Comparison of ENCODE assay signal across 10 cellular contexts in the genomic region with DNA sequence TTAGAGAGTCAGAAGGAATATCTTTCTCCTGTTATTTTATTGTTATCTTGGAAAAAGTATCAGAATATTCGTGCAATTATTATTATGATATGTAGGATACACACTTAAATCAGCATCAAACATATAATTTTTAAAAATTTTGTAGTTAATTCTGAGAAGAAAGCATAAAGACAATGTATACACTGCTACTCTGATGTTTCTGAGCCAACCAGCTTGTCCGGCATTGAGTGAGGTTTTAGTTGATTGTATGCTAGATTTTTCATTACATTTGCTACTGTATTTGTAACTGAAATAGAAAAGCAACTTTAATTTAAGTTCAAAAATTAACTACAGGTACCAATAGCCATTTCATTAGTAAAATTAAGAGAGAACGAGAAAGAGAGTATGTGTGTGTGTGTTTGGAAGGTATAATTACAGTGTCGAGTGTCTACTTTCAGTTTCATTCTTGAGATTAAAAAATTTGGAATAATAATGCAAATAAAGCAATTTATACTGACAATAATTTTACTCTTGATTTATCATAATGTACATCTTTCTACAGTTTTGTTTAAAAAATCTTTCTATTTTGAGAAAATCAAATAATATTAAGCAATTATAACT.
A peak's percentile ranks its signal among the peaks of the same experiment; 100 is the strongest.
DNase-seq lines count a peak whose midpoint lies in the region; ATAC-seq lines count a peak whose summit lies in the region.
"Had no signal": no experiment of that assay in that cellular context is flagged by ENCODE, and none has a peak within 500 bp of the region (broad histone marks: within the 10 kb centered on the region; RNA-seq: fewer than 3 reads in every experiment).

No MANE protein-coding gene starts in this region.

- no peak overlapping the region for H3K27ac ChIP-seq in CD8-positive, alpha-beta memory T cell (ENCODE audit: low read depth, low read length)
- H3K27ac ChIP-seq: GM23248 had no signal

- no peaks in the 10 kb centered on the region for H3K27me3 Mint-ChIP-seq in CD8-positive, alpha-beta memory T cell
- H3K27me3 Mint-ChIP-seq in activated naive CD8-positive, alpha-beta T cell treated with anti-CD3 and anti-CD28 coated beads, Interleukin-2, amount 50 U/mL, for 24 hours = no peaks in the 10 kb centered on the region
- no peaks in the 10 kb centered on the region for H3K27me3 Mint-ChIP-seq in naive thymus-derived CD8-positive, alpha-beta T cell

- H3K4me1 Mint-ChIP-seq in CD8-positive, alpha-beta memory T cell = no peaks in the 10 kb centered on the region
- peaks cover 6% of the 10 kb centered on the region for H3K4me1 Mint-ChIP-seq in activated naive CD8-positive, alpha-beta T cell treated with anti-CD3 and anti-CD28 coated beads, Interleukin-2, amount 50 U/mL, for 24 hours
- H3K4me1 Mint-ChIP-seq in naive thymus-derived CD8-positive, alpha-beta T cell = peaks cover 0 to 14% (median 4%) of the 10 kb centered on the region in 4 donors

- H3K4me3 Mint-ChIP-seq in CD8-positive, alpha-beta memory T cell = peak overlapping the region; percentile 49 to 90 (median 78)
- H3K4me3 Mint-ChIP-seq in activated naive CD8-positive, alpha-beta T cell treated with anti-CD3 and anti-CD28 coated beads, Interleukin-2, amount 50 U/mL, for 24 hours = peak overlapping the region; percentile 72
- H3K4me3 Mint-ChIP-seq in naive thymus-derived CD8-positive, alpha-beta T cell = peak overlapping the region; percentile 64 to 95 (median 86)

- H3K36me3 ChIP-seq in CD8-positive, alpha-beta memory T cell (ENCODE audit: insufficient read depth, low read length) = no peaks in the 10 kb centered on the region

- peak overlapping the region in 3 of 8 donors; percentile 59 to 87 (median 75) for H3K27ac Mint-ChIP-seq in CD8-positive, alpha-beta memory T cell
- H3K27ac Mint-ChIP-seq in activated naive CD8-positive, alpha-beta T cell treated with anti-CD3 and anti-CD28 coated beads, Interleukin-2, amount 50 U/mL, for 24 hours = no peak overlapping the region
- peak overlapping the region in 9 of 10 donors; percentile 64 to 92 (median 88) for H3K27ac Mint-ChIP-seq in naive thymus-derived CD8-positive, alpha-beta T cell

- POLR2A ChIA-PET in CD8-positive, alpha-beta memory T cell (lab: Charles Lee) = no interaction called here
- POLR2A ChIA-PET in naive thymus-derived CD8-positive, alpha-beta T cell (lab: Charles Lee) = no interaction called here

- no peaks in the 10 kb centered on the region for H3K27me3 ChIP-seq in CD8-positive, alpha-beta memory T cell (ENCODE audit: insufficient read depth, low read length, poor library complexity, severe bottlenecking)

- H3K4me1 ChIP-seq in CD8-positive, alpha-beta memory T cell (ENCODE audit: insufficient read depth, low read length) = no peaks in the 10 kb centered on the region

- no peak for DNase-seq in CD8-positive, alpha-beta memory T cell
- DNase-seq in NCI-H2081 (lab: John Stamatoyannopoulos, UW) (peak; percentile 14 to 73), medulla oblongata (ENCODE audit: extremely low spot score) (no peak)
- no peak for DNase-seq in activated naive CD8-positive, alpha-beta T cell treated with anti-CD3 and anti-CD28 coated beads, Interleukin-2, amount 50 U/mL, for 24 hours
- DNase-seq in naive thymus-derived CD8-positive, alpha-beta T cell = no peak
- DNase-seq: activated effector memory CD4-positive, alpha-beta T cell treated with Interleukin-2 at 50 U/mL for 16 hours; GM23248; Right ventricle myocardium superior had no signal

- no peaks in the 10 kb centered on the region for H3K36me3 Mint-ChIP-seq in CD8-positive, alpha-beta memory T cell
- no peaks in the 10 kb centered on the region for H3K36me3 Mint-ChIP-seq in activated naive CD8-positive, alpha-beta T cell treated with anti-CD3 and anti-CD28 coated beads, Interleukin-2, amount 50 U/mL, for 24 hours (ENCODE audit: low read depth)
- no peaks in the 10 kb centered on the region for H3K36me3 Mint-ChIP-seq in naive thymus-derived CD8-positive, alpha-beta T cell

- CTCF ChIA-PET in CD8-positive, alpha-beta memory T cell (lab: Charles Lee) = no interaction called here

- no peak overlapping the region for H3K4me3 ChIP-seq in CD8-positive, alpha-beta memory T cell (ENCODE audit: low read length)
- H3K4me3 ChIP-seq: GM23248 had no signal

- peaks cover 0 to 8% (median 2%) of the 10 kb centered on the region in 5 donors for H3K9me3 Mint-ChIP-seq in CD8-positive, alpha-beta memory T cell
- H3K9me3 Mint-ChIP-seq in activated naive CD8-positive, alpha-beta T cell treated with anti-CD3 and anti-CD28 coated beads, Interleukin-2, amount 50 U/mL, for 24 hours = no peaks in the 10 kb centered on the region
- peaks cover 0 to 9% (median 0%) of the 10 kb centered on the region in 9 donors for H3K9me3 Mint-ChIP-seq in naive thymus-derived CD8-positive, alpha-beta T cell

- no peak for ATAC-seq in activated naive CD8-positive, alpha-beta T cell treated with anti-CD3 and anti-CD28 coated beads, Interleukin-2, amount 50 U/mL, for 24 hours
- no peak for ATAC-seq in naive thymus-derived CD8-positive, alpha-beta T cell
- ATAC-seq in GM21390 (IDR thresholded peaks at IDR 0.05; ENCODE audit: unreplicated experiment) (no peak), HG03097 (IDR thresholded peaks at IDR 0.05; ENCODE audit: low FRiP score, unreplicated experiment) (no peak)

- H3K9me3 ChIP-seq in CD8-positive, alpha-beta memory T cell (ENCODE audit: low read length) = peaks cover 3% of the 10 kb centered on the region

Comparison
In these comparisons a context has a peak if more than half of its experiments do, and no peak if none do; other contexts are left out.
1. DNase-seq: peak in NCI-H2081 (2 of 2); none in CD8-positive, alpha-beta memory T cell (0 of 5), activated naive CD8-positive, alpha-beta T cell treated with anti-CD3 and anti-CD28 coated beads, Interleukin-2, amount 50 U/mL, for 24 hours (single experiment), naive thymus-derived CD8-positive, alpha-beta T cell (0 of 10) and medulla oblongata (single experiment).
2. Peak in every context shown above with its lines, with median percentiles within 50 percentile points of each other: H3K4me3 Mint-ChIP-seq.